Comparison of ENCODE assay signal across 29 cellular contexts in the genomic region with DNA sequence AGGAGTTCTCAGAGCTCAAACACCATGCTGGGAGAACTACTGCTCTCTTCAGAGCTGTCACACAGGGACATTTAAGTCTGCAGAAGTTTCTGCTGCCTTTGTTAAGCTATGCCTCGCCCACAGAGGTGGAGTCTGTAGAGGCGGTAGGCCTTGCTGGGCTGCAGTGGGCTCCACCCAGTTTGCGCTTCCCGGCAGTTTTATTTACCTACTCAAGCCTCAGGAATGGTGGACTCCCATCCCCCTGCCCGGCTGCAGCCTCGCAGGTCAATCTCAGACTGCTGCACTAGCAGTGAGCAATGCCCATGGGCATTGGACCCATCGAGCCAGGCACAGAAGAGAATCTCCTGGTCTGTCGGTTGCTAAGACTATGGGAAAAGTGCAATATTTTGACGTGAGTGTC.
"Had no signal": no experiment of that assay in that cellular context is flagged by ENCODE, and none has a peak within 500 bp of the region (broad histone marks: within the 10 kb centered on the region; RNA-seq: fewer than 3 reads in every experiment).

No MANE protein-coding gene starts in this region.

- H3K27ac ChIP-seq: neutrophil, ovary, parathyroid adenoma, psoas muscle, right lobe of liver, sigmoid colon, suprapubic skin, testis, tibial artery, transverse colon, vagina had no signal

- DNase-seq: naive B cell; naive thymus-derived CD8-positive, alpha-beta T cell; nephron progenitor cell; occipital lobe; ovary; psoas muscle; right lobe of liver; sigmoid colon; small intestine; stimulated activated CD4-positive, alpha-beta T cell treated with anti-CD3 and anti-CD28 coated beads, Interleukin-12 subunit alpha, Interleukin-12 subunit beta, amount 100 ng/mL, for 4 hours; stimulated activated CD4-positive, alpha-beta T cell treated with anti-CD3 and anti-CD28 coated beads, Interleukin-1b, Interleukin-23, amount 100 ng/mL, for 48 hours; stimulated activated CD4-positive, alpha-beta T cell treated with anti-CD3 and anti-CD28 coated beads, Interleukin-4, amount 100 ng/mL, for 1 hour; stimulated activated CD4-positive, alpha-beta T cell treated with anti-CD3 and anti-CD28 coated beads, Interleukin-4, amount 100 ng/mL, for 4 hours; stimulated activated CD8-positive, alpha-beta memory T cell treated with anti-CD3 and anti-CD28 coated beads, Interleukin-4, amount 100 ng/mL, for 48 hours; stimulated activated naive CD4-positive, alpha-beta T cell; stimulated activated naive CD8-positive, alpha-beta T cell treated with anti-CD3 and anti-CD28 coated beads, Interleukin-15, amount 100 ng/mL, for 72 hours; stimulated activated naive CD8-positive, alpha-beta T cell treated with anti-CD3 and anti-CD28 coated beads, Interleukin-15, Interleukin-2, amounts not matched to agents 100 U/mL and 50 U/mL, for 24 hours; substantia nigra; testis; tibial artery; transverse colon had no signal

- H3K9me3 ChIP-seq: neutrophil, ovary, psoas muscle, right lobe of liver, sigmoid colon, suprapubic skin, testis, tibial artery, transverse colon, vagina had no signal

- H3K36me3 ChIP-seq: neutrophil, ovary, right lobe of liver, sigmoid colon, suprapubic skin, tibial artery, transverse colon, vagina had no signal

- H3K27me3 ChIP-seq: neutrophil, ovary, right lobe of liver, sigmoid colon, suprapubic skin, testis, tibial artery, transverse colon, vagina had no signal

- ATAC-seq: naive thymus-derived CD8-positive, alpha-beta T cell; natural killer cell treated with Interleukin-12 subunit alpha and Interleukin-12 subunit beta and Interleukin-15 and Interleukin-18, amount 100 ng/mL, for 72 hours; psoas muscle; right cardiac atrium; right lobe of liver; stimulated activated memory B cell treated with anti-CD40 and anti-IgM and Interleukin-4, amounts not matched to agents 10 μg/mL and 1 μg/mL and 100 μg/mL, for 72 hours; stimulated activated naive CD8-positive, alpha-beta T cell treated with anti-CD3 and anti-CD28 coated beads, Interleukin-15, amount 100 ng/mL, for 72 hours; stimulated activated naive CD8-positive, alpha-beta T cell treated with anti-CD3 and anti-CD28 coated beads, Interleukin-15, Interleukin-2, amounts not matched to agents 100 U/mL and 50 U/mL, for 24 hours had no signal

- FAIRE-seq: small intestine, urothelium cell line had no signal

- H3K4me3 ChIP-seq: ovary, psoas muscle, right lobe of liver, sigmoid colon, suprapubic skin, testis, tibial artery, transverse colon, vagina had no signal

- H3K4me1 ChIP-seq: parathyroid adenoma, psoas muscle, right lobe of liver, sigmoid colon, suprapubic skin, testis, tibial artery, transverse colon, vagina had no signal
